ENCODE assay signal across 22 cellular contexts in the genomic region with DNA sequence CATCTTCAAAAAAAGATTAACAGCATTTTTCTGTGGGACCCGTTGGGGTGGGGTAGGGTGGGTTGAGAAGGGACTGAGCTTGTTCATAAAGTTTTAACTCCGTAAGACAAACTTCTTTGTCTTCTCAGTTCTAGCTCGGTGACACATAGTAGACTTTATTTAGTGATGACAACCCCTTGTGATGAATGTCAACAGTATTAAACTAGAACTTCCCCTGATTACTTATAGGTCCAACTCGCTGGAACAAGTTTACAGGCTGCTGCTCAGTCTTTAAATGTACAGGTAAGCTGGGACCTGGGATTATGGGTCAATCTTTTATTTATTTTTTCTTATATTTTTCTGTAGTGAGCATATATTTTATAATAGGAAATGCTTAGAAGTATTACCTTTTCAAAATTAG.
DNase-seq lines count a peak whose midpoint lies in the region; ATAC-seq and TF ChIP-seq lines count a peak whose summit lies in the region.
"Had no signal": no experiment of that assay in that cellular context is flagged by ENCODE, and none has a peak within 500 bp of the region (broad histone marks: within the 10 kb centered on the region; RNA-seq: fewer than 3 reads in every experiment).

No MANE protein-coding gene starts in this region.

- H2AFZ ChIP-seq in PC-3 (ENCODE audit: low read length), result no peak overlapping the region
- H2AFZ ChIP-seq: GM23338 had no signal

- CTCF ChIA-PET in PC-3 (lab: Charles Lee), result interaction anchor here (0.8 kb wide), 1 partner anchor 31 kb away, joined by 4 read pairs; no protein-coding TSS in a partner anchor

- peaks cover 15% of the 10 kb centered on the region for H3K36me3 Mint-ChIP-seq in activated T-helper 2 cell treated with anti-CD3 and anti-CD28 coated beads, Interferon-gamma antibody, Interleukin-2, Interleukin-4, amounts not matched to agents 10 μg/mL and 5 μg/mL and 100 μg/mL, durations not matched to agents 14 hours and 24 hours and 36 hours (ENCODE audit: low read depth)

- no peak overlapping the region for H3K4me2 ChIP-seq in PC-3 (ENCODE audit: low read length)
- H3K4me2 ChIP-seq: A549; BLaER1 treated with 17β-estradiol and CSF1 and Interleukin-3, amounts not matched to agents 10 nM and 100 nM; GM23338 had no signal

- H3K4me1 ChIP-seq in PC-3 (ENCODE audit: insufficient read depth, low read length), result peaks cover 5% of the 10 kb centered on the region; the same call in 1 of the 2 replicates
- H3K4me1 ChIP-seq: A549; BLaER1 treated with 17β-estradiol and CSF1 and Interleukin-3, amounts not matched to agents 10 nM and 100 nM had no signal

- intact Hi-C loops in PC-3 (cut with micrococcal nuclease), result no loop called here
- intact Hi-C loops in activated T-helper 2 cell treated with anti-CD3 and anti-CD28 coated beads, Interferon-gamma antibody, Interleukin-2, Interleukin-4, amounts not matched to agents 10 μg/mL and 5 μg/mL and 100 μg/mL, durations not matched to agents 14 hours and 24 hours and 36 hours (cut with micrococcal nuclease), result no loop called here

- H3K36me3 ChIP-seq in PC-3 (ENCODE audit: low read depth, low read length), result peaks cover 7% of the 10 kb centered on the region; the same call in 1 of the 2 replicates
- H3K36me3 ChIP-seq: BE2C had no signal

- no peaks in the 10 kb centered on the region for H4K20me1 ChIP-seq in PC-3 (ENCODE audit: low read length)
- H4K20me1 ChIP-seq: BLaER1 treated with 17β-estradiol and CSF1 and Interleukin-3, amounts not matched to agents 10 nM and 100 nM had no signal

- TF ChIP-seq CTCF in LNCaP clone FGC (IDR thresholded peaks at IDR 0.05; ENCODE audit: control insufficient read depth, extremely low read depth, insufficient read depth), result no peak
- TF ChIP-seq CTCF in PC-3 (conservative IDR thresholded peaks at IDR 0.05; ENCODE audit: low read depth, low read length), result no peak
- no peak for TF ChIP-seq CTCF in epithelial cell of esophagus (IDR thresholded peaks at IDR 0.05; ENCODE audit: insufficient read depth, low read depth, low read length, missing control alignments)

- no peaks in the 10 kb centered on the region for H3K27me3 ChIP-seq in PC-3 (ENCODE audit: low read length)
- H3K27me3 ChIP-seq: BE2C; BLaER1 treated with 17β-estradiol and CSF1 and Interleukin-3, amounts not matched to agents 10 nM and 100 nM had no signal

- H3K9ac ChIP-seq in PC-3 (ENCODE audit: low read length), result no peak overlapping the region
- H3K9ac ChIP-seq: BLaER1 treated with 17β-estradiol and CSF1 and Interleukin-3, amounts not matched to agents 10 nM and 100 nM had no signal

- no peaks in the 10 kb centered on the region for H3K4me1 Mint-ChIP-seq in activated T-helper 2 cell treated with anti-CD3 and anti-CD28 coated beads, Interferon-gamma antibody, Interleukin-2, Interleukin-4, amounts not matched to agents 10 μg/mL and 5 μg/mL and 100 μg/mL, durations not matched to agents 14 hours and 24 hours and 36 hours (ENCODE audit: low read depth)
- H3K4me1 Mint-ChIP-seq: CD14-positive monocyte had no signal

- no peaks in the 10 kb centered on the region for H3K27me3 Mint-ChIP-seq in activated T-helper 2 cell treated with anti-CD3 and anti-CD28 coated beads, Interferon-gamma antibody, Interleukin-2, Interleukin-4, amounts not matched to agents 10 μg/mL and 5 μg/mL and 100 μg/mL, durations not matched to agents 14 hours and 24 hours and 36 hours (ENCODE audit: low read depth)
- H3K27me3 Mint-ChIP-seq: CD4-positive, alpha-beta T cell; CD8-positive, alpha-beta memory T cell had no signal

- POLR2A ChIA-PET in PC-3 (lab: Charles Lee; ENCODE audit: unreplicated experiment), result no interaction called here

- H3K4me3 ChIP-seq in LNCaP clone FGC (ENCODE audit: low read depth, low read length) (no peak overlapping the region), PC-3 (ENCODE audit: low read length) (no peak overlapping the region), epithelial cell of esophagus (ENCODE audit: low read length) (no peak overlapping the region)
- H3K4me3 ChIP-seq: A549; BLaER1 treated with 17β-estradiol and CSF1 and Interleukin-3, amounts not matched to agents 10 nM and 100 nM; GM23338 had no signal

- H3F3A ChIP-seq in PC-3 (ENCODE audit: low read length, unreplicated experiment), result no peaks in the 10 kb centered on the region

- DNase-seq in LNCaP clone FGC (ENCODE audit: low read depth) (peak; percentile 18), PC-3 (no peak), epithelial cell of esophagus (ENCODE audit: low read depth) (peak; percentile 54)
- DNase-seq in NK-92 treated with Interleukin-12 subunit alpha and Interleukin-12 subunit beta, amount 100 ng/mL, for 24 hours (lab: John Stamatoyannopoulos, UW), result no peak
- no peak for DNase-seq in activated T-helper 2 cell treated with anti-CD3 and anti-CD28 coated beads, Interferon-gamma antibody, Interleukin-2, Interleukin-4, amounts not matched to agents 10 μg/mL and 5 μg/mL and 100 μg/mL, durations not matched to agents 14 hours and 24 hours and 36 hours (ENCODE audit: low spot score)
- no peak for DNase-seq in stimulated activated naive CD4-positive, alpha-beta T cell treated with Interleukin-2 at 50 U/mL for 16 hours (lab: John Stamatoyannopoulos, UW)
- DNase-seq: 8988T; ACHN; AML-193; BE2C; CD4-positive, alpha-beta T cell; CD8-positive, alpha-beta memory T cell; DMS 273 treated with DMSO at 0.1 percent for 48 hours; DMS79; EL; GDM1; H9 had no signal

- H3K27ac Mint-ChIP-seq in activated T-helper 2 cell treated with anti-CD3 and anti-CD28 coated beads, Interferon-gamma antibody, Interleukin-2, Interleukin-4, amounts not matched to agents 10 μg/mL and 5 μg/mL and 100 μg/mL, durations not matched to agents 14 hours and 24 hours and 36 hours, result no peak overlapping the region
- H3K27ac Mint-ChIP-seq: CD14-positive monocyte; CD4-positive, alpha-beta T cell; CD8-positive, alpha-beta memory T cell; GM23338; H9 had no signal

- no TSS peak for BruUV-seq in PC-3 (replicated peaks; lab: Mats Ljungman, UMichigan)

- ATAC-seq in PC-3, result peak; percentile 50
- ATAC-seq: A549, GM23338, HCT116 had no signal

- H3K9me3 Mint-ChIP-seq in activated T-helper 2 cell treated with anti-CD3 and anti-CD28 coated beads, Interferon-gamma antibody, Interleukin-2, Interleukin-4, amounts not matched to agents 10 μg/mL and 5 μg/mL and 100 μg/mL, durations not matched to agents 14 hours and 24 hours and 36 hours, result no peaks in the 10 kb centered on the region
- H3K9me3 Mint-ChIP-seq: CD14-positive monocyte; CD4-positive, alpha-beta T cell; CD8-positive, alpha-beta memory T cell; GM23338; H9 had no signal

- no peak overlapping the region for H3K27ac ChIP-seq in PC-3 (ENCODE audit: low read length)
- H3K27ac ChIP-seq: A549; BLaER1 treated with 17β-estradiol and CSF1 and Interleukin-3, amounts not matched to agents 10 nM and 100 nM had no signal

- no peaks in the 10 kb centered on the region for H3K9me3 ChIP-seq in PC-3 (ENCODE audit: low read length)
- H3K9me3 ChIP-seq: A549; BE2C; BLaER1 treated with 17β-estradiol and CSF1 and Interleukin-3, amounts not matched to agents 10 nM and 100 nM had no signal

- H3K9me2 ChIP-seq in PC-3 (replicated peaks; ENCODE audit: low read length), result no peaks in the 10 kb centered on the region

- no peaks in the 10 kb centered on the region for H3K79me2 ChIP-seq in PC-3 (ENCODE audit: low read length)

- no peak overlapping the region for H3K4me3 Mint-ChIP-seq in activated T-helper 2 cell treated with anti-CD3 and anti-CD28 coated beads, Interferon-gamma antibody, Interleukin-2, Interleukin-4, amounts not matched to agents 10 μg/mL and 5 μg/mL and 100 μg/mL, durations not matched to agents 14 hours and 24 hours and 36 hours (ENCODE audit: low read depth)
- H3K4me3 Mint-ChIP-seq: CD14-positive monocyte; CD4-positive, alpha-beta T cell; CD8-positive, alpha-beta memory T cell; GM23338; H9 had no signal

Comparison
In these comparisons a context has a peak if more than half of its experiments do, and no peak if none do; other contexts are left out.
1. DNase-seq: peak in LNCaP clone FGC (single experiment) and epithelial cell of esophagus (single experiment); none in PC-3 (single experiment), NK-92 treated with Interleukin-12 subunit alpha and Interleukin-12 subunit beta, amount 100 ng/mL, for 24 hours (single experiment), activated T-helper 2 cell treated with anti-CD3 and anti-CD28 coated beads, Interferon-gamma antibody, Interleukin-2, Interleukin-4, amounts not matched to agents 10 μg/mL and 5 μg/mL and 100 μg/mL, durations not matched to agents 14 hours and 24 hours and 36 hours (single experiment) and stimulated activated naive CD4-positive, alpha-beta T cell treated with Interleukin-2 at 50 U/mL for 16 hours (single experiment).